In the genomic region with DNA sequence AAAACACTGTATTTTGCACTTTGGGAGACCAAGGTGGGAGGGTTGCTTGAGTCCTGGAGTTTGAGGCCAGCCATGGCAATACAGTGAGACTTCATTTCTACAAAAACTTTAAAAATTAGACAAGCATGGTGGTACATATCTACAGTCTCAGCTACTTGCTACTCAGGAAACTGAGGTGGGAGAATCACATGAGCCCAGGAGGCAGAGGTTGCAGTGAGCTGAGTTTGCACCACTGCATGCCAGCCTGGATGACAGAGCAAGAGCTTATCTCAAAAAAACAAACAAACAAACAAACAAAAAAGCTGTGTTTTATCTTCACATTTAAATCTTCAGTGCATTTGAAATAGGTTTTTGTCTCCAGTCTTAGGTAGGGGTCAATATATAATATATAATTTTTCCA, we compare ENCODE assay signal across 23 cellular contexts. TPM values are rescaled to one million over a fixed set of nuclear protein-coding genes. Genes with fewer than 3 reads are reported as not detected.
A peak's percentile ranks its signal among the peaks of the same experiment; 100 is the strongest.
DNase-seq lines count a peak whose midpoint lies in the region; ATAC-seq and TF ChIP-seq lines count a peak whose summit lies in the region.
"Had no signal": no experiment of that assay in that cellular context is flagged by ENCODE, and none has a peak within 500 bp of the region (broad histone marks: within the 10 kb centered on the region; RNA-seq: fewer than 3 reads in every experiment).

No MANE protein-coding gene starts in this region.

- no peak for ATAC-seq in gastrocnemius medialis

- H3K4me1 ChIP-seq in KMS-11 (ENCODE audit: low read depth, poor library complexity, severe bottlenecking) (peaks cover 86% of the 10 kb centered on the region), OCI-LY7 (ENCODE audit: insufficient read depth, low read length, poor library complexity, severe bottlenecking) (peaks cover 52% of the 10 kb centered on the region), mesendoderm (ENCODE audit: control insufficient read depth, low read depth, low read length) (peaks cover 6% of the 10 kb centered on the region), gastrocnemius medialis (peaks cover 0 to 3% of the 10 kb centered on the region in 2 donors)

- in situ Hi-C loops in gastrocnemius medialis (cut with MboI; ENCODE audit: low sequenced_read_pairs in 4 of 4) = loop anchor here in 1 of 4 donors (25.0 kb wide), 1 partner anchor 214 kb away; no protein-coding TSS in a partner anchor

- BruUV-seq in OCI-LY7 (replicated peaks; lab: Mats Ljungman, UMichigan) = no TSS peak

- POLR2A ChIA-PET in activated CD4-positive, alpha-beta memory T cell treated with anti-CD3 and anti-CD28 coated beads, Interleukin-2, amount 10 ng/mL, durations not matched to agents 7 days and 5 days (lab: Charles Lee) = interaction anchor here (1.2 kb wide), 1 partner anchor 263 kb away, joined by 3 read pairs; a partner anchor contains a TSS
- POLR2A ChIA-PET in activated CD4-positive, alpha-beta memory T cell treated with anti-CD3 and anti-CD28 coated beads for 36 hours (lab: Charles Lee) = no interaction called here
- POLR2A ChIA-PET in OCI-LY7 (lab: Charles Lee) = interaction anchor here (0.6 to 2.0 kb wide), 13 partner anchors 12 to 258 kb away, joined by 3 to 11 read pairs (median 4); a partner anchor contains a TSS

- no peaks in the 10 kb centered on the region for H3K9me3 Mint-ChIP-seq in activated CD4-positive, alpha-beta memory T cell treated with anti-CD3 and anti-CD28 coated beads, Interleukin-2, amount 10 ng/mL, durations not matched to agents 7 days and 5 days
- no peaks in the 10 kb centered on the region for H3K9me3 Mint-ChIP-seq in activated CD4-positive, alpha-beta memory T cell treated with anti-CD3 and anti-CD28 coated beads for 36 hours
- H3K9me3 Mint-ChIP-seq in HFFc6 = no peaks in the 10 kb centered on the region
- H3K9me3 Mint-ChIP-seq: CD8-positive, alpha-beta memory T cell had no signal

- H2BK15ac ChIP-seq in mesendoderm (replicated peaks; ENCODE audit: low read depth) = peak overlapping the region; percentile 43

- no peak overlapping the region for H4K5ac ChIP-seq in mesendoderm (ENCODE audit: low read length)

- H3K79me2 ChIP-seq in KMS-11 (ENCODE audit: insufficient read depth, low read depth) = no peaks in the 10 kb centered on the region
- no peaks in the 10 kb centered on the region for H3K79me2 ChIP-seq in OCI-LY7 (ENCODE audit: insufficient read depth, low read depth, low read length)
- H3K79me2 ChIP-seq in mesendoderm (ENCODE audit: control insufficient read depth, insufficient read depth, low read length) = no peaks in the 10 kb centered on the region

- H2AFZ ChIP-seq in KMS-11 (ENCODE audit: low read depth) (peak overlapping the region; percentile 41), OCI-LY7 (ENCODE audit: low read length) (peak overlapping the region; percentile 51)
- H2AFZ ChIP-seq: GM23248 had no signal

- H3K27ac ChIP-seq in KMS-11 = peak overlapping the region; percentile 86
- peak overlapping the region; percentile 89 for H3K27ac ChIP-seq in OCI-LY7 (ENCODE audit: low read depth, low read length, poor library complexity, severe bottlenecking)
- H3K27ac ChIP-seq in mesendoderm (ENCODE audit: low read depth, low read length) = no peak overlapping the region
- H3K27ac ChIP-seq in coronary artery = no peak overlapping the region
- no peak overlapping the region for H3K27ac ChIP-seq in gastrocnemius medialis
- H3K27ac ChIP-seq: GM23248, HL-60 had no signal

- H3K4me2 ChIP-seq in KMS-11 (peak overlapping the region; percentile 91), OCI-LY7 (ENCODE audit: low read length) (peak overlapping the region; percentile 51; the same call in 1 of the 2 replicates), mesendoderm (ENCODE audit: low read length) (no peak overlapping the region)

- H3K27me3 Mint-ChIP-seq in activated CD4-positive, alpha-beta memory T cell treated with anti-CD3 and anti-CD28 coated beads, Interleukin-2, amount 10 ng/mL, durations not matched to agents 7 days and 5 days = no peaks in the 10 kb centered on the region
- H3K27me3 Mint-ChIP-seq in activated CD4-positive, alpha-beta memory T cell treated with anti-CD3 and anti-CD28 coated beads for 36 hours = no peaks in the 10 kb centered on the region
- H3K27me3 Mint-ChIP-seq in HFFc6 (ENCODE audit: insufficient read depth) = peaks cover 3% of the 10 kb centered on the region; the same call in 1 of the 2 replicates

- H3K36me3 ChIP-seq in KMS-11 (ENCODE audit: insufficient read depth) (no peaks in the 10 kb centered on the region), OCI-LY7 (ENCODE audit: insufficient read depth, low read length) (peaks cover 9% of the 10 kb centered on the region), mesendoderm (ENCODE audit: control insufficient read depth, insufficient read depth, low read length) (no peaks in the 10 kb centered on the region), gastrocnemius medialis (no peaks in the 10 kb centered on the region)
- H3K36me3 ChIP-seq: HAP-1 had no signal

- H3K9me3 ChIP-seq in OCI-LY7 (ENCODE audit: low read length) (peaks cover 18% of the 10 kb centered on the region; the same call in 1 of the 2 replicates), gastrocnemius medialis (no peaks in the 10 kb centered on the region)

- H3K18ac ChIP-seq in mesendoderm (ENCODE audit: low read length) = peak overlapping the region; percentile 7

- H3K79me1 ChIP-seq in mesendoderm (ENCODE audit: low read length) = no peaks in the 10 kb centered on the region

- CTCF ChIA-PET in activated CD4-positive, alpha-beta memory T cell treated with anti-CD3 and anti-CD28 coated beads, Interleukin-2, amount 10 ng/mL, durations not matched to agents 7 days and 5 days (lab: Charles Lee) = interaction anchor here (0.9 to 1.6 kb wide), 2 partner anchors 35 to 187 kb away, joined by 4 to 8 read pairs; no protein-coding TSS in a partner anchor
- CTCF ChIA-PET in activated CD4-positive, alpha-beta memory T cell treated with anti-CD3 and anti-CD28 coated beads for 36 hours (lab: Charles Lee) = interaction anchor here (0.6 to 1.8 kb wide), 4 partner anchors 159 to 1916 kb away, joined by 3 to 6 read pairs (median 4); no protein-coding TSS in a partner anchor
- CTCF ChIA-PET in OCI-LY7 (lab: Charles Lee; ENCODE audit: unreplicated experiment) = interaction anchor here (1.0 kb wide), 1 partner anchor 9 kb away, joined by 3 read pairs; no protein-coding TSS in a partner anchor

- H3K4me3 Mint-ChIP-seq in activated CD4-positive, alpha-beta memory T cell treated with anti-CD3 and anti-CD28 coated beads, Interleukin-2, amount 10 ng/mL, durations not matched to agents 7 days and 5 days = no peak overlapping the region
- no peak overlapping the region for H3K4me3 Mint-ChIP-seq in activated CD4-positive, alpha-beta memory T cell treated with anti-CD3 and anti-CD28 coated beads for 36 hours
- H3K4me3 Mint-ChIP-seq in HFFc6 = no peak overlapping the region

- peaks cover 25% of the 10 kb centered on the region for H3K4me1 Mint-ChIP-seq in activated CD4-positive, alpha-beta memory T cell treated with anti-CD3 and anti-CD28 coated beads, Interleukin-2, amount 10 ng/mL, durations not matched to agents 7 days and 5 days
- H3K4me1 Mint-ChIP-seq in activated CD4-positive, alpha-beta memory T cell treated with anti-CD3 and anti-CD28 coated beads for 36 hours (ENCODE audit: low read depth) = peaks cover 20% of the 10 kb centered on the region
- peaks cover 7% of the 10 kb centered on the region for H3K4me1 Mint-ChIP-seq in HFFc6 (ENCODE audit: low read depth)

- H3K4me3 ChIP-seq in KMS-11 (IDR thresholded peaks at IDR 0.05; ENCODE audit: insufficient read depth, low read depth, low read length) = no peak overlapping the region
- no peak overlapping the region for H3K4me3 ChIP-seq in OCI-LY7 (ENCODE audit: low read depth, low read length, poor library complexity, severe bottlenecking)
- H3K4me3 ChIP-seq in mesendoderm (ENCODE audit: low read length) = no peak overlapping the region
- no peak overlapping the region for H3K4me3 ChIP-seq in coronary artery
- no peak overlapping the region for H3K4me3 ChIP-seq in gastrocnemius medialis
- H3K4me3 ChIP-seq: GM23248, HAP-1 had no signal

- H2AK5ac ChIP-seq in mesendoderm (ENCODE audit: low read length) = no peak overlapping the region

- H2BK120ac ChIP-seq in mesendoderm (ENCODE audit: low read depth, low read length) = no peak overlapping the region

- peak overlapping the region; percentile 47 for H3K56ac ChIP-seq in mesendoderm (ENCODE audit: low read length)

- no peaks in the 10 kb centered on the region for H4K20me1 ChIP-seq in KMS-11 (ENCODE audit: insufficient read depth)
- no peaks in the 10 kb centered on the region for H4K20me1 ChIP-seq in OCI-LY7 (ENCODE audit: insufficient read depth, low read length)

- H3K27me3 ChIP-seq in KMS-11 (ENCODE audit: insufficient read depth, low read depth) (no peaks in the 10 kb centered on the region), mesendoderm (ENCODE audit: insufficient read depth, low read length, poor library complexity) (no peaks in the 10 kb centered on the region), gastrocnemius medialis (no peaks in the 10 kb centered on the region)

- TF ChIP-seq POLR2A in gastrocnemius medialis (IDR thresholded peaks at IDR 0.05) = no peak

- H3K27ac Mint-ChIP-seq in activated CD4-positive, alpha-beta memory T cell treated with anti-CD3 and anti-CD28 coated beads, Interleukin-2, amount 10 ng/mL, durations not matched to agents 7 days and 5 days = peak overlapping the region; percentile 13
- no peak overlapping the region for H3K27ac Mint-ChIP-seq in activated CD4-positive, alpha-beta memory T cell treated with anti-CD3 and anti-CD28 coated beads for 36 hours
- no peak overlapping the region for H3K27ac Mint-ChIP-seq in HFFc6

- H3K36me3 Mint-ChIP-seq in activated CD4-positive, alpha-beta memory T cell treated with anti-CD3 and anti-CD28 coated beads, Interleukin-2, amount 10 ng/mL, durations not matched to agents 7 days and 5 days (ENCODE audit: low read depth) = no peaks in the 10 kb centered on the region
- H3K36me3 Mint-ChIP-seq in activated CD4-positive, alpha-beta memory T cell treated with anti-CD3 and anti-CD28 coated beads for 36 hours = no peaks in the 10 kb centered on the region
- H3K36me3 Mint-ChIP-seq in HFFc6 (ENCODE audit: low read depth) = no peaks in the 10 kb centered on the region
- H3K36me3 Mint-ChIP-seq: CD8-positive, alpha-beta memory T cell had no signal

- no peak overlapping the region for H4K8ac ChIP-seq in mesendoderm (ENCODE audit: low read depth, low read length)

- H3K4ac ChIP-seq in mesendoderm (ENCODE audit: low read depth, low read length) = no peak overlapping the region

- H3K9me2 ChIP-seq in OCI-LY7 (ENCODE audit: insufficient read depth, low read length) = no peaks in the 10 kb centered on the region

- H3K9ac ChIP-seq in KMS-11 (peak overlapping the region; percentile 52; the same call in 1 of the 2 replicates), mesendoderm (ENCODE audit: low read length) (no peak overlapping the region)
- H3K9ac ChIP-seq: GM23248 had no signal

- no peak overlapping the region for H2BK5ac ChIP-seq in mesendoderm (ENCODE audit: low read length)

- intact Hi-C loops in activated CD4-positive, alpha-beta memory T cell treated with anti-CD3 and anti-CD28 coated beads for 36 hours (cut with micrococcal nuclease) = loop anchor here (5.0 kb wide), 1 partner anchor 34 kb away; a partner anchor contains a TSS
- intact Hi-C loops in OCI-LY7 (cut with micrococcal nuclease; ENCODE audit: unreplicated experiment) = no loop called here
- intact Hi-C loops in gastrocnemius medialis (cut with DNase I; ENCODE audit: low total_unique reads) = no loop called here

- H3K23ac ChIP-seq in mesendoderm (ENCODE audit: low read length) = no peak overlapping the region

- no peak for DNase-seq in activated CD4-positive, alpha-beta memory T cell treated with anti-CD3 and anti-CD28 coated beads, Interleukin-2, amount 10 ng/mL, durations not matched to agents 7 days and 5 days
- DNase-seq in activated CD4-positive, alpha-beta memory T cell treated with anti-CD3 and anti-CD28 coated beads for 36 hours = no peak
- no peak for DNase-seq in OCI-LY7 (ENCODE audit: low spot score)
- no peak for DNase-seq in mesendoderm
- DNase-seq in coronary artery (ENCODE audit: low spot score) = no peak
- no peak for DNase-seq in HFFc6
- DNase-seq in gastrocnemius medialis = no peak
- DNase-seq: 8988T; CD8-positive, alpha-beta memory T cell; DMS79; GM23248; IMR-90; MV-4-11; NCI-H1417; NCI-H187; NCI-H2107; NCI-H2227 treated with DMSO at 0.1 percent for 48 hours; NCI-H510A treated with DMSO at 0.1 percent for 48 hours had no signal

- TF ChIP-seq CTCF in KMS-11 (conservative IDR thresholded peaks at IDR 0.05; ENCODE audit: low read depth, low read length) (no peak), OCI-LY7 (conservative IDR thresholded peaks at IDR 0.05; ENCODE audit: low read length) (no peak), coronary artery (IDR thresholded peaks at IDR 0.05) (no peak), HFFc6 (IDR thresholded peaks at IDR 0.05) (no peak), gastrocnemius medialis (IDR thresholded peaks at IDR 0.05 in 4 of 5, conservative IDR thresholded peaks at IDR 0.05 in 1 of 5) (no peak)

RNA-seq across cellular contexts. Expression of a gene that starts 4.8 kb away (rescaled TPM):
- not detected for total RNA-seq in activated CD4-positive, alpha-beta memory T cell treated with anti-CD3 and anti-CD28 coated beads, Interleukin-2, amount 10 ng/mL, durations not matched to agents 7 days and 5 days
- not detected for total RNA-seq in activated CD4-positive, alpha-beta memory T cell treated with anti-CD3 and anti-CD28 coated beads for 36 hours
- not detected in 2 replicates for total RNA-seq in OCI-LY7 (2014; rRNA removed; shearing (Covaris generic))
- total RNA-seq in OCI-LY7 (2022) (not detected in 2 replicates), gastrocnemius medialis (not detected)
- 0.03 TPM for polyA plus RNA-seq in mesendoderm (2013, experiment 1 of 2)
- polyA plus RNA-seq in mesendoderm (2013, experiment 2 of 2) = 0.04 TPM
- not detected for total RNA-seq in HFFc6 (2021; fragmentation: NEBNext Ultra II Directional; extraction: Animal tissue kit (Norgen Biotek cat#: 25700))
- total RNA-seq: CD8-positive, alpha-beta memory T cell; GM23248; HT1080; IMR-90 had no signal
- polyA plus RNA-seq: BJ; CD8-positive, alpha-beta memory T cell; GM23248; IMR-90 had no signal

RNA-seq across cellular contexts. Expression of a gene that starts 34.2 kb away (rescaled TPM):
- 1 to 10 TPM; 9.1 to 9.2 TPM for total RNA-seq in activated CD4-positive, alpha-beta memory T cell treated with anti-CD3 and anti-CD28 coated beads, Interleukin-2, amount 10 ng/mL, durations not matched to agents 7 days and 5 days
- total RNA-seq in activated CD4-positive, alpha-beta memory T cell treated with anti-CD3 and anti-CD28 coated beads for 36 hours = 10 to 100 TPM; 34.2 to 34.5 TPM
- not detected in 2 replicates for total RNA-seq in OCI-LY7 (2014; rRNA removed; shearing (Covaris generic))
- total RNA-seq in OCI-LY7 (2022) (0.18 TPM in 1 of 2 replicates, not detected in the other), gastrocnemius medialis (under 1 TPM; 0.27 to 0.76 (median 0.36) TPM)
- polyA plus RNA-seq in mesendoderm (2013, experiment 1 of 2) = 63.2 TPM
- polyA plus RNA-seq in mesendoderm (2013, experiment 2 of 2) = 64.3 TPM
- total RNA-seq in HFFc6 (2021; fragmentation: NEBNext Ultra II Directional; extraction: Animal tissue kit (Norgen Biotek cat#: 25700)) = not detected
- total RNA-seq: GM23248, HT1080 had no signal

Comparison
In these comparisons a context has a peak if more than half of its experiments do, and no peak if none do; other contexts are left out.
1. H3K27ac ChIP-seq: peak in KMS-11 (single experiment) and OCI-LY7 (single experiment); none in mesendoderm (single experiment), coronary artery (0 of 2) and gastrocnemius medialis (0 of 4).
2. RNA of a gene that starts 34.2 kb away (total RNA-seq): 34.2 to 34.5 TPM in activated CD4-positive, alpha-beta memory T cell treated with anti-CD3 and anti-CD28 coated beads for 36 hours and 9.1 to 9.2 TPM in activated CD4-positive, alpha-beta memory T cell treated with anti-CD3 and anti-CD28 coated beads, Interleukin-2, amount 10 ng/mL, durations not matched to agents 7 days and 5 days; 0.27 to 0.76 TPM in gastrocnemius medialis, 0.18 TPM in OCI-LY7 and not detected in HFFc6; every median in the first group is over 4 times any median in the second.